ENCODE assay signal across 27 cellular contexts in genomic region chr2:113005030-113005509, GRCh38. TPM values are rescaled to one million over a fixed set of nuclear protein-coding genes. Genes with fewer than 3 reads are reported as not detected.
DNase-seq lines count a peak whose midpoint lies in the region; ATAC-seq and TF ChIP-seq lines count a peak whose summit lies in the region.
"Had no signal": no experiment of that assay in that cellular context is flagged by ENCODE, and none has a peak within 500 bp of the region (broad histone marks: within the 10 kb centered on the region; RNA-seq: fewer than 3 reads in every experiment).

Gene IL36A, plus strand, starts transcription at chr2:113005459. Its CDS starts 413 bp downstream, at chr2:113005872.

- H3K27ac Mint-ChIP-seq in neural crest cell (ENCODE audit: unreplicated experiment): peak within 1 kb of the TSS; percentile 39
- H3K27ac Mint-ChIP-seq: CD4-positive, alpha-beta T cell; IgD-negative memory B cell had no signal

- peak; percentile 15 for DNase-seq in ELR (ENCODE audit: low read depth)
- DNase-seq in NB4 (ENCODE audit: low read depth): peak; percentile 6
- peak; percentile 21 for DNase-seq in epithelial cell of esophagus (ENCODE audit: low read depth)
- DNase-seq in neural crest cell (ENCODE audit: low read depth, low spot score): no peak
- DNase-seq in cortex of kidney (lab: John Stamatoyannopoulos, UW): no peak
- DNase-seq: CD4-positive, alpha-beta T cell; COR-L47; DMS79; Karpas-422; NCI-H1105; NCI-H146; NCI-H2029; NCI-H226; NCI-H510A treated with DMSO at 0.1 percent for 48 hours; NCI-H774; NK-92 treated with Interleukin-12 subunit alpha and Interleukin-12 subunit beta, amount 100 ng/mL, for 24 hours; SJCRH30; T-helper 1 cell had no signal

- TF ChIP-seq CTCF in NB4 (IDR thresholded peaks at IDR 0.05; ENCODE audit: low read depth, low read length) (no peak), epithelial cell of esophagus (IDR thresholded peaks at IDR 0.05; ENCODE audit: insufficient read depth, low read depth, low read length, missing control alignments) (no peak), neural crest cell (conservative IDR thresholded peaks at IDR 0.05) (no peak)

- H3K27me3 Mint-ChIP-seq in neural crest cell (ENCODE audit: low read depth): peaks cover 21% of the 10 kb centered on the region
- H3K27me3 Mint-ChIP-seq: CD4-positive, alpha-beta T cell had no signal

- H3K36me3 Mint-ChIP-seq in neural crest cell (ENCODE audit: low read depth): peaks cover 10% of the 10 kb centered on the region

- H3K4me1 Mint-ChIP-seq in neural crest cell: no peaks in the 10 kb centered on the region
- H3K4me1 Mint-ChIP-seq: IgD-negative memory B cell had no signal

- no peak for TF ChIP-seq POLR2A in NB4 (IDR thresholded peaks at IDR 0.05; ENCODE audit: extremely low read depth, insufficient read length)

- peaks cover 17% of the 10 kb centered on the region for H3K9me3 Mint-ChIP-seq in neural crest cell

- no peak within 1 kb of the TSS for H3K4me3 Mint-ChIP-seq in neural crest cell
- H3K4me3 Mint-ChIP-seq: CD4-positive, alpha-beta T cell; IgD-negative memory B cell had no signal

- H3K4me3 ChIP-seq in NB4 (ENCODE audit: low read depth, low read length) (no peak within 1 kb of the TSS), epithelial cell of esophagus (ENCODE audit: low read length) (no peak within 1 kb of the TSS)
- H3K4me3 ChIP-seq: SJCRH30 had no signal

- ATAC-seq in GM19467 (IDR thresholded peaks at IDR 0.05; ENCODE audit: unreplicated experiment) (no peak), GM18498 (IDR thresholded peaks at IDR 0.05; ENCODE audit: unreplicated experiment) (no peak)
- ATAC-seq: HCT116, Panc1 had no signal

RNA-seq across cellular contexts. Expression of gene IL36A, which starts in this region (rescaled TPM):
- not detected in 2 replicates for total RNA-seq in neural crest cell
- total RNA-seq: A673, G401, H1, M059J, SJCRH30 had no signal

Comparison
In these comparisons a context has a peak if more than half of its experiments do, and no peak if none do; other contexts are left out.
1. DNase-seq: peak in ELR (single experiment), NB4 (single experiment) and epithelial cell of esophagus (single experiment); none in neural crest cell (single experiment) and cortex of kidney (single experiment).